In the genomic region with DNA sequence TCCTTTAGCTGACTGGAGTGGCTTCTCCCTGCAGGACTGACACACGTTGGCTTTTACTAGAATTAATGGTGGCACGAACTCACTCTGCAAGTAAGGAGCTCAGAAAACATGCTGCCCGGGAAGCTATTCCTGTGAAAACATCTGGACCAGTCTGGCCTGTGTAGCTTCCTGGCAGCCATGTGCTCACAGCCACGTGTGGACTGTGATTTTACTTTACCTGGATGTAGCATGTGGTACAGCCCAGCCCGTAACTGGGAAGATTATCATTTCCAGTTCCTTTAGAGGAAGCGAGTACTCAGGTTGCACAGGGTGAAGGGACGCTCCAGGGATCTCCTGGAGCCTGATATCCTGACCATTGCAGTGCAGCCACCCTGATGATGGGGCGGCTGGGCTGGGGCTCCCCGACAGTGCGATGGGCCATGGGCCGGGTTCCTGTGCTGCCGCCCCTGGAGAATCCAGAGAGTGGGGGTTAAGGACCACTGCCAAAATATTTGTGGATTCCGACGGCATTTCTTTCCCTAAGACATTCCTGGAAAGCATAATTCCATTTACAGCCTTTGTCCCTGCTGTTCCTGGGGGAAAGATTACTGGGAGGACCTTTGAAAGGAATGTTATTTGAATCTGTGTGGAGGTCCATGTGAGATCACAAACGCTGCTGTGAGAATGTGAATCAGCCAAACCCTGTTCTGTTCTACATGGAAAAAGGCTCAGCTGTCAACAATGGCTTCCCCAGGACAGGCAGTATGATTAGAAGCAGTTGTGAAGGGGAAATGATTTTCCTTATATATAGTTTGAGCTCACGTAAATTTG, we compare ENCODE assay signal across 27 cellular contexts. TPM values are rescaled to one million over a fixed set of nuclear protein-coding genes. Genes with fewer than 3 reads are reported as not detected.
DNase-seq lines count a peak whose midpoint lies in the region; ATAC-seq, FAIRE-seq and TF ChIP-seq lines count a peak whose summit lies in the region.
"Had no signal": no experiment of that assay in that cellular context is flagged by ENCODE, and none has a peak within 500 bp of the region (broad histone marks: within the 10 kb centered on the region; RNA-seq: fewer than 3 reads in every experiment).

No MANE protein-coding gene starts in this region.

- H3K56ac ChIP-seq in mesendoderm (ENCODE audit: low read length): peak overlapping the region; percentile 17

- TF ChIP-seq CTCF in astrocyte (IDR thresholded peaks at IDR 0.05; ENCODE audit: insufficient read depth, low read depth, low read length): no peak

- H3K4me1 ChIP-seq in astrocyte (ENCODE audit: insufficient read depth, low read length) (no peaks in the 10 kb centered on the region), mesendoderm (ENCODE audit: control insufficient read depth, low read depth, low read length) (peaks cover 2% of the 10 kb centered on the region)
- H3K4me1 ChIP-seq: BLaER1 treated with 17β-estradiol and CSF1 and Interleukin-3, amounts not matched to agents 10 nM and 100 nM had no signal

- DNase-seq in NCI-H82 (lab: John Stamatoyannopoulos, UW): peak; percentile 36
- DNase-seq in NCI-H82 treated with DMSO at 0.1 percent for 48 hours (lab: John Stamatoyannopoulos, UW; ENCODE audit: unreplicated experiment): no peak
- peak; percentile 27 for DNase-seq in astrocyte (ENCODE audit: low read depth)
- peak; percentile 68 for DNase-seq in mesendoderm
- DNase-seq in T-helper 2 cell treated with Interferon-gamma antibody and Interleukin-4, amounts not matched to agents 5 μg/mL and 100 μg/mL, for 36 hours (ENCODE audit: low spot score): no peak
- DNase-seq in left lobe of liver (ENCODE audit: low spot score): no peak
- DNase-seq: 8988T; Caco-2; CD4-positive, alpha-beta memory T cell; DMS 273 treated with DMSO at 0.1 percent for 48 hours; DMS79 treated with DMSO at 0.1 percent for 48 hours; HFFc6; MG63; NCI-H1417; NCI-H187; NCI-H226; NCI-H510A treated with DMSO at 0.1 percent for 48 hours; NCI-H748 treated with DMSO at 0.1 percent for 48 hours; PC-9; RPMI8226; SHP77 had no signal

- H3K18ac ChIP-seq in mesendoderm (ENCODE audit: low read length): peak overlapping the region; percentile 57

- no peak overlapping the region for H2AK5ac ChIP-seq in mesendoderm (ENCODE audit: low read length)

- H3K4me3 Mint-ChIP-seq in astrocyte (ENCODE audit: unreplicated experiment): no peak overlapping the region
- H3K4me3 Mint-ChIP-seq in T-helper 2 cell treated with Interferon-gamma antibody and Interleukin-4, amounts not matched to agents 5 μg/mL and 100 μg/mL, for 36 hours: no peak overlapping the region
- H3K4me3 Mint-ChIP-seq: CD4-positive, alpha-beta memory T cell; HFFc6 had no signal

- no peak overlapping the region for H3K4ac ChIP-seq in mesendoderm (ENCODE audit: low read depth, low read length)

- no peak overlapping the region for H2BK15ac ChIP-seq in mesendoderm (replicated peaks; ENCODE audit: low read depth)

- H3K36me3 ChIP-seq in astrocyte (ENCODE audit: insufficient read depth, low read length) (no peaks in the 10 kb centered on the region), mesendoderm (ENCODE audit: control insufficient read depth, insufficient read depth, low read length) (no peaks in the 10 kb centered on the region)
- H3K36me3 ChIP-seq: BLaER1 treated with 17β-estradiol and CSF1 and Interleukin-3, amounts not matched to agents 10 nM and 100 nM; MG63 had no signal

- H3K23ac ChIP-seq in mesendoderm (ENCODE audit: low read length): no peak overlapping the region

- H3K9me3 ChIP-seq in astrocyte (ENCODE audit: insufficient read depth, low read depth, low read length): no peaks in the 10 kb centered on the region
- H3K9me3 ChIP-seq: BLaER1 treated with 17β-estradiol and CSF1 and Interleukin-3, amounts not matched to agents 10 nM and 100 nM; Caco-2; MG63 had no signal

- no peak for FAIRE-seq in astrocyte (lab: Jason Lieb, UNC)
- FAIRE-seq: GM12878, K562 had no signal

- no peaks in the 10 kb centered on the region for H4K20me1 ChIP-seq in astrocyte (ENCODE audit: insufficient read depth, low read length)
- H4K20me1 ChIP-seq: BLaER1 treated with 17β-estradiol and CSF1 and Interleukin-3, amounts not matched to agents 10 nM and 100 nM had no signal

- H2AFZ ChIP-seq in astrocyte (ENCODE audit: low read depth, low read length): peak overlapping the region; percentile 23
- H2AFZ ChIP-seq: PC-9 had no signal

- ATAC-seq in GM21529 (IDR thresholded peaks at IDR 0.05; ENCODE audit: unreplicated experiment) (no peak), left lobe of liver (no peak)
- ATAC-seq: GM12878, K562 had no signal

- no peaks in the 10 kb centered on the region for H3K9me3 Mint-ChIP-seq in astrocyte (ENCODE audit: unreplicated experiment)
- no peaks in the 10 kb centered on the region for H3K9me3 Mint-ChIP-seq in T-helper 2 cell treated with Interferon-gamma antibody and Interleukin-4, amounts not matched to agents 5 μg/mL and 100 μg/mL, for 36 hours
- H3K9me3 Mint-ChIP-seq: CD4-positive, alpha-beta memory T cell; HFFc6 had no signal

- WGBS in mesendoderm (ENCODE audit: extremely low coverage, insufficient coverage, low lambda C conversion rate): no CpG with 5 or more reads among the region's 16 CpGs

- no peak overlapping the region for H3K27ac Mint-ChIP-seq in astrocyte (ENCODE audit: unreplicated experiment)
- no peak overlapping the region for H3K27ac Mint-ChIP-seq in T-helper 2 cell treated with Interferon-gamma antibody and Interleukin-4, amounts not matched to agents 5 μg/mL and 100 μg/mL, for 36 hours
- H3K27ac Mint-ChIP-seq: CD4-positive, alpha-beta memory T cell; HFFc6 had no signal

- no peaks in the 10 kb centered on the region for H3K27me3 Mint-ChIP-seq in astrocyte (ENCODE audit: low read depth, unreplicated experiment)
- peaks cover 8% of the 10 kb centered on the region for H3K27me3 Mint-ChIP-seq in T-helper 2 cell treated with Interferon-gamma antibody and Interleukin-4, amounts not matched to agents 5 μg/mL and 100 μg/mL, for 36 hours (ENCODE audit: low read depth)

- peak overlapping the region; percentile 21 for H2BK5ac ChIP-seq in mesendoderm (ENCODE audit: low read length)

- no peak overlapping the region for H4K5ac ChIP-seq in mesendoderm (ENCODE audit: low read length)

- no peak overlapping the region for H2BK120ac ChIP-seq in mesendoderm (ENCODE audit: low read depth, low read length)

- H3K27ac ChIP-seq in astrocyte (ENCODE audit: low read depth, low read length) (no peak overlapping the region), mesendoderm (ENCODE audit: low read depth, low read length) (no peak overlapping the region)
- H3K27ac ChIP-seq: BLaER1 treated with 17β-estradiol and CSF1 and Interleukin-3, amounts not matched to agents 10 nM and 100 nM; PC-9 had no signal

- peaks cover 11% of the 10 kb centered on the region for H3K4me1 Mint-ChIP-seq in astrocyte (ENCODE audit: low read depth, unreplicated experiment)
- no peaks in the 10 kb centered on the region for H3K4me1 Mint-ChIP-seq in T-helper 2 cell treated with Interferon-gamma antibody and Interleukin-4, amounts not matched to agents 5 μg/mL and 100 μg/mL, for 36 hours (ENCODE audit: low read depth)
- H3K4me1 Mint-ChIP-seq: CD4-positive, alpha-beta memory T cell had no signal

- H3K27me3 ChIP-seq in astrocyte (ENCODE audit: insufficient read depth, low read length) (peaks cover 11% of the 10 kb centered on the region), mesendoderm (ENCODE audit: insufficient read depth, low read length, poor library complexity) (no peaks in the 10 kb centered on the region)
- H3K27me3 ChIP-seq: BLaER1 treated with 17β-estradiol and CSF1 and Interleukin-3, amounts not matched to agents 10 nM and 100 nM; MG63 had no signal

- no peak overlapping the region for H3K4me3 ChIP-seq in astrocyte (ENCODE audit: insufficient read depth, low read depth, low read length)
- no peak overlapping the region for H3K4me3 ChIP-seq in mesendoderm (ENCODE audit: low read length)
- H3K4me3 ChIP-seq: BLaER1 treated with 17β-estradiol and CSF1 and Interleukin-3, amounts not matched to agents 10 nM and 100 nM; GM12878; K562; MG63; PC-9 had no signal

- H3K79me2 ChIP-seq in astrocyte (ENCODE audit: insufficient read depth, low read length) (no peaks in the 10 kb centered on the region), mesendoderm (ENCODE audit: control insufficient read depth, insufficient read depth, low read length) (peaks cover 10% of the 10 kb centered on the region)

- peaks cover 3% of the 10 kb centered on the region for H3K36me3 Mint-ChIP-seq in astrocyte (ENCODE audit: low read depth, unreplicated experiment)
- no peaks in the 10 kb centered on the region for H3K36me3 Mint-ChIP-seq in T-helper 2 cell treated with Interferon-gamma antibody and Interleukin-4, amounts not matched to agents 5 μg/mL and 100 μg/mL, for 36 hours (ENCODE audit: low read depth)
- H3K36me3 Mint-ChIP-seq: CD4-positive, alpha-beta memory T cell had no signal

- H3K4me2 ChIP-seq in astrocyte (ENCODE audit: low read length) (peak overlapping the region; percentile 5), mesendoderm (ENCODE audit: low read length) (no peak overlapping the region)
- H3K4me2 ChIP-seq: BLaER1 treated with 17β-estradiol and CSF1 and Interleukin-3, amounts not matched to agents 10 nM and 100 nM; PC-9 had no signal

- no peak overlapping the region for H3K9ac ChIP-seq in astrocyte (ENCODE audit: low read length)
- H3K9ac ChIP-seq in mesendoderm (ENCODE audit: low read length): no peak overlapping the region
- H3K9ac ChIP-seq: BLaER1 treated with 17β-estradiol and CSF1 and Interleukin-3, amounts not matched to agents 10 nM and 100 nM had no signal

- peaks cover 8% of the 10 kb centered on the region for H3K79me1 ChIP-seq in mesendoderm (ENCODE audit: low read length)

- no peak overlapping the region for H4K8ac ChIP-seq in mesendoderm (ENCODE audit: low read depth, low read length)

RNA-seq across cellular contexts. Expression of a gene that starts 35.0 kb away (rescaled TPM):
- total RNA-seq in astrocyte (34.5 and 38.0 TPM in 2 replicates), left lobe of liver (1.3 TPM)
- polyA plus RNA-seq in mesendoderm (2013, experiment 1 of 2): 61.4 TPM
- polyA plus RNA-seq in mesendoderm (2013, experiment 2 of 2): 61.8 TPM
- total RNA-seq: CD4-positive, alpha-beta memory T cell; H4; K562; LHCN-M2; PC-9 had no signal
- polyA plus RNA-seq: CD4-positive, alpha-beta memory T cell had no signal

Comparison
In these comparisons a context has a peak if more than half of its experiments do, and no peak if none do; other contexts are left out.
1. DNase-seq: peak in NCI-H82 (single experiment), astrocyte (single experiment) and mesendoderm (single experiment); none in NCI-H82 treated with DMSO at 0.1 percent for 48 hours (single experiment), T-helper 2 cell treated with Interferon-gamma antibody and Interleukin-4, amounts not matched to agents 5 μg/mL and 100 μg/mL, for 36 hours (single experiment) and left lobe of liver (single experiment).
2. RNA of a gene that starts 35.0 kb away (total RNA-seq): 34.5 to 38.0 TPM in astrocyte; 1.3 TPM in left lobe of liver (single experiment); every median in the first group is over 10 times any median in the second.